8 cellular contexts compared by ENCODE assay signal in genomic region chr9:136117291-136118060, GRCh38. TPM values are rescaled to one million over a fixed set of nuclear protein-coding genes. Genes with fewer than 3 reads are reported as not detected.
A peak's percentile ranks its signal among the peaks of the same experiment; 100 is the strongest.
DNase-seq lines count a peak whose midpoint lies in the region; ATAC-seq and FAIRE-seq lines count a peak whose summit lies in the region.

No MANE protein-coding gene starts in this region.

- H3K4me3 Mint-ChIP-seq in activated CD8-positive, alpha-beta T cell treated with anti-CD3 and anti-CD28 coated beads, Interleukin-2, amount 10 ng/mL, durations not matched to agents 7 days and 5 days = peak overlapping the region; percentile 81

- H3K36me3 Mint-ChIP-seq in activated CD8-positive, alpha-beta T cell treated with anti-CD3 and anti-CD28 coated beads, Interleukin-2, amount 10 ng/mL, durations not matched to agents 7 days and 5 days (ENCODE audit: low read depth) = peaks cover 26% of the 10 kb centered on the region

- intact Hi-C loops in left ventricle myocardium superior (cut with micrococcal nuclease) = no loop called here

- H3K9me3 Mint-ChIP-seq in activated CD8-positive, alpha-beta T cell treated with anti-CD3 and anti-CD28 coated beads, Interleukin-2, amount 10 ng/mL, durations not matched to agents 7 days and 5 days (ENCODE audit: insufficient read depth) = no peaks in the 10 kb centered on the region

- H3K4me3 ChIP-seq in small intestine (ENCODE audit: low read depth in 1 of 2, low read length in 2 of 2) = peak overlapping the region; percentile 82 to 92

- 9 to 34% (median 19%) methylated on average over 24 to 30 of the region's 30 CpGs for WGBS in small intestine, 3 donors

- DNase-seq in activated naive CD4-positive, alpha-beta T cell treated with Interleukin-2 at 50 U/mL for 16 hours = peak; percentile 18
- no peak for DNase-seq in activated naive CD4-positive, alpha-beta T cell (lab: John Stamatoyannopoulos, UW)
- DNase-seq in activated CD8-positive, alpha-beta T cell treated with anti-CD3 and anti-CD28 coated beads, Interleukin-2, amount 10 ng/mL, durations not matched to agents 7 days and 5 days = peak; percentile 52
- DNase-seq in left ventricle myocardium superior (peak; percentile 82), small intestine (peak; percentile 85), inferior parietal cortex (ENCODE audit: extremely low spot score) (no peak), NCI-H510A treated with DMSO at 0.1 percent for 48 hours (lab: John Stamatoyannopoulos, UW) (no peak)

- peaks cover 2 to 10% of the 10 kb centered on the region in 2 donors for H3K4me1 ChIP-seq in small intestine (ENCODE audit: control insufficient read depth in 2 of 2, insufficient read depth in 1 of 2, low read depth in 1 of 2, low read length in 1 of 2)

- peaks cover 40% of the 10 kb centered on the region for H3K4me1 Mint-ChIP-seq in activated CD8-positive, alpha-beta T cell treated with anti-CD3 and anti-CD28 coated beads, Interleukin-2, amount 10 ng/mL, durations not matched to agents 7 days and 5 days (ENCODE audit: low read depth)

- peaks cover 0 to 4% of the 10 kb centered on the region in 2 donors for H3K36me3 ChIP-seq in small intestine (ENCODE audit: control insufficient read depth in 2 of 2, insufficient read depth in 2 of 2, low read length in 2 of 2)

- peak overlapping the region; percentile 89 to 94 for H3K27ac ChIP-seq in small intestine (ENCODE audit: low read depth in 1 of 2, low read length in 1 of 2)

- no peaks in the 10 kb centered on the region for H3K9me3 ChIP-seq in small intestine (ENCODE audit: control insufficient read depth, low read depth)

- peak overlapping the region; percentile 81 for H3K27ac Mint-ChIP-seq in activated CD8-positive, alpha-beta T cell treated with anti-CD3 and anti-CD28 coated beads, Interleukin-2, amount 10 ng/mL, durations not matched to agents 7 days and 5 days

- no peaks in the 10 kb centered on the region for H3K27me3 ChIP-seq in small intestine (ENCODE audit: control insufficient read depth in 2 of 2, insufficient read depth in 2 of 2, low read length in 2 of 2)

- CTCF ChIA-PET in activated CD8-positive, alpha-beta T cell treated with anti-CD3 and anti-CD28 coated beads, Interleukin-2, amount 10 ng/mL, durations not matched to agents 7 days and 5 days (lab: Charles Lee) = interaction anchor here (1.1 to 1.6 kb wide), 4 partner anchors 8 to 150 kb away, joined by 4 to 8 read pairs (median 6); partner anchors contain the start of gene NACC2

- POLR2A ChIA-PET in activated CD8-positive, alpha-beta T cell treated with anti-CD3 and anti-CD28 coated beads, Interleukin-2, amount 10 ng/mL, durations not matched to agents 7 days and 5 days (lab: Charles Lee) = interaction anchor here (0.9 to 4.8 kb wide), 5 partner anchors 10 to 150 kb away, joined by 3 to 51 read pairs (median 4); no protein-coding TSS in a partner anchor

- H3K27me3 Mint-ChIP-seq in activated CD8-positive, alpha-beta T cell treated with anti-CD3 and anti-CD28 coated beads, Interleukin-2, amount 10 ng/mL, durations not matched to agents 7 days and 5 days (ENCODE audit: low read depth) = no peaks in the 10 kb centered on the region

- ATAC-seq in HG03439 (IDR thresholded peaks at IDR 0.05; ENCODE audit: unreplicated experiment) = peak; percentile 4
- peak; percentile 7 for ATAC-seq in activated CD8-positive, alpha-beta T cell treated with anti-CD3 and anti-CD28 coated beads, Interleukin-2, amount 10 ng/mL, durations not matched to agents 7 days and 5 days
- ATAC-seq in left ventricle myocardium superior = peak; percentile 62

- no peak for FAIRE-seq in small intestine (lab: Jason Lieb, UNC)

RNA-seq across cellular contexts. Expression of gene TMEM250, which starts 1.2 kb away (rescaled TPM):
- total RNA-seq in activated CD8-positive, alpha-beta T cell treated with anti-CD3 and anti-CD28 coated beads, Interleukin-2, amount 10 ng/mL, durations not matched to agents 7 days and 5 days = 10 to 100 TPM; 56.5 to 57.0 TPM
- 16.6 TPM for total RNA-seq in left ventricle myocardium superior
- 10 to 100 TPM; 21.2 to 43.9 (median 25.4) TPM for polyA plus RNA-seq in small intestine

RNA-seq across cellular contexts. Expression of gene NACC2, which starts 22.4 kb away (rescaled TPM):
- total RNA-seq in activated CD8-positive, alpha-beta T cell treated with anti-CD3 and anti-CD28 coated beads, Interleukin-2, amount 10 ng/mL, durations not matched to agents 7 days and 5 days = 1 to 10 TPM; 5.6 to 6.4 TPM
- total RNA-seq in left ventricle myocardium superior = 39.1 TPM
- 1 to 10 TPM; 4.9 to 9.6 (median 6.5) TPM for polyA plus RNA-seq in small intestine

Comparison
In these comparisons a context has a peak if more than half of its experiments do, and no peak if none do; other contexts are left out.
1. DNase-seq: peak in activated naive CD4-positive, alpha-beta T cell treated with Interleukin-2 at 50 U/mL for 16 hours (single experiment), activated CD8-positive, alpha-beta T cell treated with anti-CD3 and anti-CD28 coated beads, Interleukin-2, amount 10 ng/mL, durations not matched to agents 7 days and 5 days (single experiment), left ventricle myocardium superior (single experiment) and small intestine (single experiment); none in activated naive CD4-positive, alpha-beta T cell (0 of 4), inferior parietal cortex (single experiment) and NCI-H510A treated with DMSO at 0.1 percent for 48 hours (single experiment).
2. ATAC-seq: peak in every context shown above with its lines; median percentile 62 in left ventricle myocardium superior; 7 in activated CD8-positive, alpha-beta T cell treated with anti-CD3 and anti-CD28 coated beads, Interleukin-2, amount 10 ng/mL, durations not matched to agents 7 days and 5 days; 4 in HG03439.